ENCODE assay signal across 3 cellular contexts in the genomic region with DNA sequence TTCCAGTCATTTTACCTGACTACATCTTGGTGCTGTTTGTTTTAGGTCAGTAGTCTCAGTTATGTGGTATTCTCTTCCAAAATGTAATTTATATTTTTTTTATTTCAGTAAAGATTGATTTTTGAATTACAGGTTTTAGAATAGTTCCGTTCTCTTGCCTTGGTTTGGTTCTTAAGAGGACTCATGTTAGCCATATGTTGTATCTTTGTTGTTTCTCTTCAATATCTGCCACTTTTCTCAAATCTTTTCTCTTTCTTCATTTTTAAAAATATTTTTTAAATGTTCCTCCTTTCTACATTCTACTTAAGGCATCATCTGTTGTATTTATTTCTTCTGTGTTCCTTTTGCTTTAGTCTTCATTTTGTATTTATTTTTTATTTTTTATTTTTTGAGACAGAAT.
"Had no signal": no experiment of that assay in that cellular context is flagged by ENCODE, and none has a peak within 500 bp of the region (broad histone marks: within the 10 kb centered on the region; RNA-seq: fewer than 3 reads in every experiment).

No MANE protein-coding gene starts in this region.

- H3K4me3 ChIP-seq: GM12878 had no signal

- DNase-seq: GDM1, GF-D8 had no signal
